9 cellular contexts compared by ENCODE assay signal in genomic region chr19:53037101-53038097, GRCh38. TPM values are rescaled to one million over a fixed set of nuclear protein-coding genes. Genes with fewer than 3 reads are reported as not detected.
A peak's percentile ranks its signal among the peaks of the same experiment; 100 is the strongest.
DNase-seq lines count a peak whose midpoint lies in the region; ATAC-seq and TF ChIP-seq lines count a peak whose summit lies in the region.
"Had no signal": no experiment of that assay in that cellular context is flagged by ENCODE, and none has a peak within 500 bp of the region (broad histone marks: within the 10 kb centered on the region; RNA-seq: fewer than 3 reads in every experiment).

No MANE protein-coding gene starts in this region.

- H3K27me3 ChIP-seq in brain microvascular endothelial cell (replicated peaks), result no peaks in the 10 kb centered on the region

- peaks cover 24% of the 10 kb centered on the region for H3K36me3 Mint-ChIP-seq in activated CD4-positive, alpha-beta memory T cell treated with anti-CD3 and anti-CD28 coated beads for 36 hours
- peaks cover 6% of the 10 kb centered on the region for H3K36me3 Mint-ChIP-seq in activated CD4-positive, alpha-beta memory T cell treated with anti-CD3 and anti-CD28 coated beads, Interleukin-2, amount 10 ng/mL, durations not matched to agents 7 days and 5 days (ENCODE audit: low read depth)

- no peak for ATAC-seq in HG03097 (IDR thresholded peaks at IDR 0.05; ENCODE audit: low FRiP score, unreplicated experiment)
- no peak for ATAC-seq in GM18511 (IDR thresholded peaks at IDR 0.05; ENCODE audit: unreplicated experiment)

- DNase-seq in activated CD4-positive, alpha-beta memory T cell treated with anti-CD3 and anti-CD28 coated beads for 36 hours, result peak; percentile 22
- no peak for DNase-seq in activated CD4-positive, alpha-beta memory T cell treated with anti-CD3 and anti-CD28 coated beads, Interleukin-2, amount 10 ng/mL, durations not matched to agents 7 days and 5 days
- DNase-seq in brain microvascular endothelial cell, result peak; percentile 56
- peak; percentile 66 for DNase-seq in iris pigment epithelial cell (ENCODE audit: low read depth)
- DNase-seq in superior temporal gyrus (ENCODE audit: extremely low spot score), result peak; percentile 13
- DNase-seq in stimulated activated CD4-positive, alpha-beta T cell treated with anti-CD3 and anti-CD28 coated beads, Interleukin-1b, Interleukin-23, amount 100 ng/mL, for 48 hours, result no peak

- no peaks in the 10 kb centered on the region for H3K4me1 Mint-ChIP-seq in activated CD4-positive, alpha-beta memory T cell treated with anti-CD3 and anti-CD28 coated beads for 36 hours (ENCODE audit: low read depth)
- H3K4me1 Mint-ChIP-seq in activated CD4-positive, alpha-beta memory T cell treated with anti-CD3 and anti-CD28 coated beads, Interleukin-2, amount 10 ng/mL, durations not matched to agents 7 days and 5 days, result no peaks in the 10 kb centered on the region

- in situ Hi-C loops in brain microvascular endothelial cell (cut with HindIII; ENCODE audit: low pct_ligation_motif_present, low sequenced_read_pairs), result no loop called here

- peak overlapping the region; percentile 58 for H3K4me3 ChIP-seq in brain microvascular endothelial cell (ENCODE audit: low read depth, low read length)

- H3K9me3 Mint-ChIP-seq in activated CD4-positive, alpha-beta memory T cell treated with anti-CD3 and anti-CD28 coated beads for 36 hours, result peaks cover 46% of the 10 kb centered on the region
- peaks cover 50% of the 10 kb centered on the region for H3K9me3 Mint-ChIP-seq in activated CD4-positive, alpha-beta memory T cell treated with anti-CD3 and anti-CD28 coated beads, Interleukin-2, amount 10 ng/mL, durations not matched to agents 7 days and 5 days

- H3K36me3 ChIP-seq in brain microvascular endothelial cell (replicated peaks), result no peaks in the 10 kb centered on the region

- H3K27ac ChIP-seq in brain microvascular endothelial cell, result peak overlapping the region; percentile 39
- H3K27ac ChIP-seq: C4-2B had no signal

- intact Hi-C loops in activated CD4-positive, alpha-beta memory T cell treated with anti-CD3 and anti-CD28 coated beads for 36 hours (cut with micrococcal nuclease), result no loop called here

- POLR2A ChIA-PET in activated CD4-positive, alpha-beta memory T cell treated with anti-CD3 and anti-CD28 coated beads for 36 hours (lab: Charles Lee), result no interaction called here
- POLR2A ChIA-PET in activated CD4-positive, alpha-beta memory T cell treated with anti-CD3 and anti-CD28 coated beads, Interleukin-2, amount 10 ng/mL, durations not matched to agents 7 days and 5 days (lab: Charles Lee), result no interaction called here

- peaks cover 7% of the 10 kb centered on the region for H3K27me3 Mint-ChIP-seq in activated CD4-positive, alpha-beta memory T cell treated with anti-CD3 and anti-CD28 coated beads for 36 hours
- no peaks in the 10 kb centered on the region for H3K27me3 Mint-ChIP-seq in activated CD4-positive, alpha-beta memory T cell treated with anti-CD3 and anti-CD28 coated beads, Interleukin-2, amount 10 ng/mL, durations not matched to agents 7 days and 5 days

- no peak overlapping the region for H3K4me3 Mint-ChIP-seq in activated CD4-positive, alpha-beta memory T cell treated with anti-CD3 and anti-CD28 coated beads for 36 hours
- H3K4me3 Mint-ChIP-seq in activated CD4-positive, alpha-beta memory T cell treated with anti-CD3 and anti-CD28 coated beads, Interleukin-2, amount 10 ng/mL, durations not matched to agents 7 days and 5 days, result no peak overlapping the region

- no peak overlapping the region for H3K27ac Mint-ChIP-seq in activated CD4-positive, alpha-beta memory T cell treated with anti-CD3 and anti-CD28 coated beads for 36 hours
- H3K27ac Mint-ChIP-seq in activated CD4-positive, alpha-beta memory T cell treated with anti-CD3 and anti-CD28 coated beads, Interleukin-2, amount 10 ng/mL, durations not matched to agents 7 days and 5 days, result no peak overlapping the region

- no peak for TF ChIP-seq CTCF in brain microvascular endothelial cell (IDR thresholded peaks at IDR 0.05; ENCODE audit: low read depth, low read length, missing control alignments)

- CTCF ChIA-PET in activated CD4-positive, alpha-beta memory T cell treated with anti-CD3 and anti-CD28 coated beads for 36 hours (lab: Charles Lee), result no interaction called here
- CTCF ChIA-PET in activated CD4-positive, alpha-beta memory T cell treated with anti-CD3 and anti-CD28 coated beads, Interleukin-2, amount 10 ng/mL, durations not matched to agents 7 days and 5 days (lab: Charles Lee), result no interaction called here

RNA-seq across cellular contexts. Expression of gene ERVV-2, which starts 7.1 kb away (rescaled TPM):
- not detected for total RNA-seq in activated CD4-positive, alpha-beta memory T cell treated with anti-CD3 and anti-CD28 coated beads for 36 hours
- not detected for total RNA-seq in activated CD4-positive, alpha-beta memory T cell treated with anti-CD3 and anti-CD28 coated beads, Interleukin-2, amount 10 ng/mL, durations not matched to agents 7 days and 5 days

RNA-seq across cellular contexts. Expression of gene ERVV-1, which starts 23.7 kb away (rescaled TPM):
- not detected for total RNA-seq in activated CD4-positive, alpha-beta memory T cell treated with anti-CD3 and anti-CD28 coated beads for 36 hours
- not detected for total RNA-seq in activated CD4-positive, alpha-beta memory T cell treated with anti-CD3 and anti-CD28 coated beads, Interleukin-2, amount 10 ng/mL, durations not matched to agents 7 days and 5 days

Comparison
In these comparisons a context has a peak if more than half of its experiments do, and no peak if none do; other contexts are left out.
1. DNase-seq: peak in activated CD4-positive, alpha-beta memory T cell treated with anti-CD3 and anti-CD28 coated beads for 36 hours (single experiment), brain microvascular endothelial cell (single experiment), iris pigment epithelial cell (single experiment) and superior temporal gyrus (single experiment); none in activated CD4-positive, alpha-beta memory T cell treated with anti-CD3 and anti-CD28 coated beads, Interleukin-2, amount 10 ng/mL, durations not matched to agents 7 days and 5 days (single experiment) and stimulated activated CD4-positive, alpha-beta T cell treated with anti-CD3 and anti-CD28 coated beads, Interleukin-1b, Interleukin-23, amount 100 ng/mL, for 48 hours (single experiment).